Comparison of ENCODE assay signal across 8 cellular contexts in the genomic region with DNA sequence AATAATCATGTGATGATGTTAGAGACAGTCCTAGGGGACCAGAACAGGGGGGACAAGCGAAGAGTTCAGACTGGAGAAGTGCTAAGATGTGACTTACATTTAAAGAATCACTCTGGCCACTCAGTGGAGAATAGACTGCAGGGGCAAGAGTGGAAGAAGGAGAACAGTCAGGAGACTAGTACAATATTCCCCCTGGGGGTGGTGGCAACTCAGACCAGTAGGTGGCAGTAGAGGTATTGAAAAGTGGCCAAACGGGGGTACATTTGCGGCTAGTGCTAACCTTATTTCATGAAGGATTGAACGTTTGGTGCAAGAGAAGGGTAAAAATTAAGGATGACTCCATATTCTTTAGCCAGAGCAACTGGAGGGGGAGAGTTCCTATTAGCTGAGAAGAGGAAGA. TPM values are rescaled to one million over a fixed set of nuclear protein-coding genes. Genes with fewer than 3 reads are reported as not detected.
DNase-seq lines count a peak whose midpoint lies in the region; ATAC-seq and TF ChIP-seq lines count a peak whose summit lies in the region.

No MANE protein-coding gene starts in this region.

- no peak overlapping the region for H3K4me3 ChIP-seq in retinal pigment epithelial cell (ENCODE audit: low read length)

- peak; percentile 19 for ATAC-seq in Right ventricle myocardium superior (ENCODE audit: poor library complexity)
- ATAC-seq in HG03460 (IDR thresholded peaks at IDR 0.05; ENCODE audit: unreplicated experiment) = no peak
- ATAC-seq in HG02642 (IDR thresholded peaks at IDR 0.05; ENCODE audit: poor library complexity, unreplicated experiment) = no peak

- TF ChIP-seq CTCF in retinal pigment epithelial cell (conservative IDR thresholded peaks at IDR 0.05; ENCODE audit: low read depth, low read length) = peak; percentile 73

- peak; percentile 3 for DNase-seq in G401 (ENCODE audit: low spot score)
- DNase-seq in KBM-7 = peak; percentile 87
- peak; percentile 60 for DNase-seq in RPMI8226
- peak; percentile 72 for DNase-seq in activated effector memory CD4-positive, alpha-beta T cell treated with anti-CD3 and anti-CD28 coated beads, Interleukin-2, amount 50 U/mL, for 16 hours
- peak; percentile 40 for DNase-seq in Right ventricle myocardium superior
- DNase-seq in retinal pigment epithelial cell (ENCODE audit: low read depth) = no peak

- in situ Hi-C loops in G401 (cut with HindIII; ENCODE audit: low sequenced_read_pairs) = no loop called here
- in situ Hi-C loops in KBM-7 (cut with MboI; ENCODE audit: low pct_unique_long_range_greater_than_20kb, low sequenced_read_pairs) = no loop called here

- intact Hi-C loops in Right ventricle myocardium superior (cut with DNase I) = loop anchor here (10.0 kb wide), 1 partner anchor 67 kb away; no protein-coding TSS in a partner anchor

RNA-seq across cellular contexts. Expression of a gene that starts 2.7 kb away (rescaled TPM):
- total RNA-seq in G401 (2014; rRNA removed; shearing (Covaris generic)) = not detected in 2 replicates
- total RNA-seq in Right ventricle myocardium superior = 1.8 TPM

RNA-seq across cellular contexts. Expression of a gene that starts 4.7 kb away (rescaled TPM):
- total RNA-seq in G401 (2014; rRNA removed; shearing (Covaris generic)) = 26.8 and 49.8 TPM in 2 replicates
- 10.8 TPM for total RNA-seq in Right ventricle myocardium superior
